1 cellular context compared by ENCODE assay signal in genomic region chr5:134555889-134556311, GRCh38.
TF ChIP-seq lines count a peak whose summit lies in the region.

No MANE protein-coding gene starts in this region.

TF ChIP-seq in GM12878, 131 proteins besides CTCF, POLR2A, EP300 and RAD21 (continued from another document and continues in another):
- no peak for TF ChIP-seq BCL3 (IDR thresholded peaks at IDR 0.05; ENCODE audit: borderline replicate concordance, insufficient read depth, low read depth, low read length, poor library complexity, severe bottlenecking)
- TF ChIP-seq, protein P1, sequence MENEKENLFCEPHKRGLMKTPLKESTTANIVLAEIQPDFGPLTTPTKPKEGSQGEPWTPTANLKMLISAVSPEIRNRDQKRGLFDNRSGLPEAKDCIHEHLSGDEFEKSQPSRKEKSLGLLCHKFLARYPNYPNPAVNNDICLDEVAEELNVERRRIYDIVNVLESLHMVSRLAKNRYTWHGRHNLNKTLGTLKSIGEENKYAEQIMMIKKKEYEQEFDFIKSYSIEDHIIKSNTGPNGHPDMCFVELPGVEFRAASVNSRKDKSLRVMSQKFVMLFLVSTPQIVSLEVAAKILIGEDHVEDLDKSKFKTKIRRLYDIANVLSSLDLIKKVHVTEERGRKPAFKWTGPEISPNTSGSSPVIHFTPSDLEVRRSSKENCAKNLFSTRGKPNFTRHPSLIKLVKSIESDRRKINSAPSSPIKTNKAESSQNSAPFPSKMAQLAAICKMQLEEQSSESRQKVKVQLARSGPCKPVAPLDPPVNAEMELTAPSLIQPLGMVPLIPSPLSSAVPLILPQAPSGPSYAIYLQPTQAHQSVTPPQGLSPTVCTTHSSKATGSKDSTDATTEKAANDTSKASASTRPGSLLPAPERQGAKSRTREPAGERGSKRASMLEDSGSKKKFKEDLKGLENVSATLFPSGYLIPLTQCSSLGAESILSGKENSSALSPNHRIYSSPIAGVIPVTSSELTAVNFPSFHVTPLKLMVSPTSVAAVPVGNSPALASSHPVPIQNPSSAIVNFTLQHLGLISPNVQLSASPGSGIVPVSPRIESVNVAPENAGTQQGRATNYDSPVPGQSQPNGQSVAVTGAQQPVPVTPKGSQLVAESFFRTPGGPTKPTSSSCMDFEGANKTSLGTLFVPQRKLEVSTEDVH (IDR thresholded peaks at IDR 0.05; ENCODE audit: low read depth, partially characterized antibody) = no peak
- peak; percentile 45; the same call in 1 of the 2 replicates for TF ChIP-seq IKZF1 (conservative IDR thresholded peaks at IDR 0.05)
- TF ChIP-seq MXI1 (IDR thresholded peaks at IDR 0.05; ENCODE audit: low read depth, low read length) = no peak
- no peak for TF ChIP-seq ZBTB40 (IDR thresholded peaks at IDR 0.05; ENCODE audit: borderline replicate concordance)
- TF ChIP-seq GATAD2B (conservative IDR thresholded peaks at IDR 0.05; ENCODE audit: low read depth) = peak; percentile 33; the same call in 1 of the 2 replicates
- TF ChIP-seq, protein P2, sequence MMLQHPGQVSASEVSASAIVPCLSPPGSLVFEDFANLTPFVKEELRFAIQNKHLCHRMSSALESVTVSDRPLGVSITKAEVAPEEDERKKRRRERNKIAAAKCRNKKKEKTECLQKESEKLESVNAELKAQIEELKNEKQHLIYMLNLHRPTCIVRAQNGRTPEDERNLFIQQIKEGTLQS (IDR thresholded peaks at IDR 0.05; ENCODE audit: borderline replicate concordance, extremely low read depth, low read depth, low read length) = no peak
- TF ChIP-seq SUZ12 (IDR thresholded peaks at IDR 0.05; ENCODE audit: unreplicated experiment) = no peak
- TF ChIP-seq ZNF274 (IDR thresholded peaks at IDR 0.05; ENCODE audit: insufficient read depth, insufficient read length) = no peak
- no peak for TF ChIP-seq FOS (IDR thresholded peaks at IDR 0.05; ENCODE audit: borderline replicate concordance, extremely low read depth, insufficient read length)
- TF ChIP-seq MLLT1 (IDR thresholded peaks at IDR 0.05) = no peak
- TF ChIP-seq, protein P3, sequence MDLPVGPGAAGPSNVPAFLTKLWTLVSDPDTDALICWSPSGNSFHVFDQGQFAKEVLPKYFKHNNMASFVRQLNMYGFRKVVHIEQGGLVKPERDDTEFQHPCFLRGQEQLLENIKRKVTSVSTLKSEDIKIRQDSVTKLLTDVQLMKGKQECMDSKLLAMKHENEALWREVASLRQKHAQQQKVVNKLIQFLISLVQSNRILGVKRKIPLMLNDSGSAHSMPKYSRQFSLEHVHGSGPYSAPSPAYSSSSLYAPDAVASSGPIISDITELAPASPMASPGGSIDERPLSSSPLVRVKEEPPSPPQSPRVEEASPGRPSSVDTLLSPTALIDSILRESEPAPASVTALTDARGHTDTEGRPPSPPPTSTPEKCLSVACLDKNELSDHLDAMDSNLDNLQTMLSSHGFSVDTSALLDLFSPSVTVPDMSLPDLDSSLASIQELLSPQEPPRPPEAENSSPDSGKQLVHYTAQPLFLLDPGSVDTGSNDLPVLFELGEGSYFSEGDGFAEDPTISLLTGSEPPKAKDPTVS (IDR thresholded peaks at IDR 0.05; ENCODE audit: low read depth, low read length) = no peak
- no peak for TF ChIP-seq MEF2A (IDR thresholded peaks at IDR 0.05; ENCODE audit: insufficient read depth, low read depth, low read length)
- TF ChIP-seq, protein P4, sequence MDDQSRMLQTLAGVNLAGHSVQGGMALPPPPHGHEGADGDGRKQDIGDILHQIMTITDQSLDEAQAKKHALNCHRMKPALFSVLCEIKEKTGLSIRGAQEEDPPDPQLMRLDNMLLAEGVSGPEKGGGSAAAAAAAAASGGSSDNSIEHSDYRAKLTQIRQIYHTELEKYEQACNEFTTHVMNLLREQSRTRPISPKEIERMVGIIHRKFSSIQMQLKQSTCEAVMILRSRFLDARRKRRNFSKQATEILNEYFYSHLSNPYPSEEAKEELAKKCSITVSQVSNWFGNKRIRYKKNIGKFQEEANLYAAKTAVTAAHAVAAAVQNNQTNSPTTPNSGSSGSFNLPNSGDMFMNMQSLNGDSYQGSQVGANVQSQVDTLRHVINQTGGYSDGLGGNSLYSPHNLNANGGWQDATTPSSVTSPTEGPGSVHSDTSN (IDR thresholded peaks at IDR 0.05; ENCODE audit: insufficient replicate concordance, low read depth, low read length) = no peak
- no peak for TF ChIP-seq CBFB (IDR thresholded peaks at IDR 0.05; ENCODE audit: low read depth)
- TF ChIP-seq MTA2 (IDR thresholded peaks at IDR 0.05; ENCODE audit: low read depth) = peak; percentile 34; the same call in 1 of the 2 replicates
- no peak for TF ChIP-seq ZZZ3 (IDR thresholded peaks at IDR 0.05; ENCODE audit: control insufficient read depth, insufficient read length, low read depth)
- no peak for TF ChIP-seq MTA3 (IDR thresholded peaks at IDR 0.05; ENCODE audit: borderline replicate concordance, low read length)
- no peak for TF ChIP-seq NRF1 (conservative IDR thresholded peaks at IDR 0.05; ENCODE audit: low read depth, low read length)
- no peak for TF ChIP-seq FOXM1 (IDR thresholded peaks at IDR 0.05; ENCODE audit: low read depth, low read length)
- TF ChIP-seq, protein P5, sequence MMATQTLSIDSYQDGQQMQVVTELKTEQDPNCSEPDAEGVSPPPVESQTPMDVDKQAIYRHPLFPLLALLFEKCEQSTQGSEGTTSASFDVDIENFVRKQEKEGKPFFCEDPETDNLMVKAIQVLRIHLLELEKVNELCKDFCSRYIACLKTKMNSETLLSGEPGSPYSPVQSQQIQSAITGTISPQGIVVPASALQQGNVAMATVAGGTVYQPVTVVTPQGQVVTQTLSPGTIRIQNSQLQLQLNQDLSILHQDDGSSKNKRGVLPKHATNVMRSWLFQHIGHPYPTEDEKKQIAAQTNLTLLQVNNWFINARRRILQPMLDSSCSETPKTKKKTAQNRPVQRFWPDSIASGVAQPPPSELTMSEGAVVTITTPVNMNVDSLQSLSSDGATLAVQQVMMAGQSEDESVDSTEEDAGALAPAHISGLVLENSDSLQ (IDR thresholded peaks at IDR 0.05) = peak; percentile 31; the same call in 1 of the 2 replicates
- TF ChIP-seq TCF12 (IDR thresholded peaks at IDR 0.05; ENCODE audit: low read depth, low read length) = no peak
- TF ChIP-seq PAX5 (IDR thresholded peaks at IDR 0.05; ENCODE audit: borderline replicate concordance, low read depth, low read length) = 0 out of 2 replicates have a peak, but pooled peaks have one; percentile 40
- TF ChIP-seq YBX1 (IDR thresholded peaks at IDR 0.05) = no peak
- TF ChIP-seq, protein P6, sequence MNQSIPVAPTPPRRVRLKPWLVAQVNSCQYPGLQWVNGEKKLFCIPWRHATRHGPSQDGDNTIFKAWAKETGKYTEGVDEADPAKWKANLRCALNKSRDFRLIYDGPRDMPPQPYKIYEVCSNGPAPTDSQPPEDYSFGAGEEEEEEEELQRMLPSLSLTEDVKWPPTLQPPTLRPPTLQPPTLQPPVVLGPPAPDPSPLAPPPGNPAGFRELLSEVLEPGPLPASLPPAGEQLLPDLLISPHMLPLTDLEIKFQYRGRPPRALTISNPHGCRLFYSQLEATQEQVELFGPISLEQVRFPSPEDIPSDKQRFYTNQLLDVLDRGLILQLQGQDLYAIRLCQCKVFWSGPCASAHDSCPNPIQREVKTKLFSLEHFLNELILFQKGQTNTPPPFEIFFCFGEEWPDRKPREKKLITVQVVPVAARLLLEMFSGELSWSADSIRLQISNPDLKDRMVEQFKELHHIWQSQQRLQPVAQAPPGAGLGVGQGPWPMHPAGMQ (IDR thresholded peaks at IDR 0.05; ENCODE audit: borderline replicate concordance) = no peak
- TF ChIP-seq, protein P7, sequence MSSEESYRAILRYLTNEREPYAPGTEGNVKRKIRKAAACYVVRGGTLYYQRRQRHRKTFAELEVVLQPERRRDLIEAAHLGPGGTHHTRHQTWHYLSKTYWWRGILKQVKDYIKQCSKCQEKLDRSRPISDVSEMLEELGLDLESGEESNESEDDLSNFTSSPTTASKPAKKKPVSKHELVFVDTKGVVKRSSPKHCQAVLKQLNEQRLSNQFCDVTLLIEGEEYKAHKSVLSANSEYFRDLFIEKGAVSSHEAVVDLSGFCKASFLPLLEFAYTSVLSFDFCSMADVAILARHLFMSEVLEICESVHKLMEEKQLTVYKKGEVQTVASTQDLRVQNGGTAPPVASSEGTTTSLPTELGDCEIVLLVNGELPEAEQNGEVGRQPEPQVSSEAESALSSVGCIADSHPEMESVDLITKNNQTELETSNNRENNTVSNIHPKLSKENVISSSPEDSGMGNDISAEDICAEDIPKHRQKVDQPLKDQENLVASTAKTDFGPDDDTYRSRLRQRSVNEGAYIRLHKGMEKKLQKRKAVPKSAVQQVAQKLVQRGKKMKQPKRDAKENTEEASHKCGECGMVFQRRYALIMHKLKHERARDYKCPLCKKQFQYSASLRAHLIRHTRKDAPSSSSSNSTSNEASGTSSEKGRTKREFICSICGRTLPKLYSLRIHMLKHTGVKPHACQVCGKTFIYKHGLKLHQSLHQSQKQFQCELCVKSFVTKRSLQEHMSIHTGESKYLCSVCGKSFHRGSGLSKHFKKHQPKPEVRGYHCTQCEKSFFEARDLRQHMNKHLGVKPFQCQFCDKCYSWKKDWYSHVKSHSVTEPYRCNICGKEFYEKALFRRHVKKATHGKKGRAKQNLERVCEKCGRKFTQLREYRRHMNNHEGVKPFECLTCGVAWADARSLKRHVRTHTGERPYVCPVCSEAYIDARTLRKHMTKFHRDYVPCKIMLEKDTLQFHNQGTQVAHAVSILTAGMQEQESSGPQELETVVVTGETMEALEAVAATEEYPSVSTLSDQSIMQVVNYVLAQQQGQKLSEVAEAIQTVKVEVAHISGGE (CRISPR knock-in tag; IDR thresholded peaks at IDR 0.05) = no peak
- TF ChIP-seq SMARCA5 (IDR thresholded peaks at IDR 0.05) = no peak
- no peak for TF ChIP-seq EGR1 (IDR thresholded peaks at IDR 0.05; ENCODE audit: borderline replicate concordance in 1 of 2, low read depth in 2 of 2, low read length in 2 of 2)
- peak; percentile 39 for TF ChIP-seq RELA (IDR thresholded peaks at IDR 0.05; ENCODE audit: borderline replicate concordance, partially characterized antibody)
- no peak for TF ChIP-seq ATF7 (IDR thresholded peaks at IDR 0.05; ENCODE audit: low read depth)
- TF ChIP-seq DPF2 (IDR thresholded peaks at IDR 0.05) = 0 out of 2 replicates have a peak, but pooled peaks have one; percentile 27
- TF ChIP-seq NFIC (IDR thresholded peaks at IDR 0.05; ENCODE audit: low read depth, low read length) = no peak
- no peak for TF ChIP-seq SUPT20H (IDR thresholded peaks at IDR 0.05; ENCODE audit: borderline replicate concordance, control insufficient read depth, low read depth, low read length)
